19 cellular contexts compared by ENCODE assay signal in the genomic region with DNA sequence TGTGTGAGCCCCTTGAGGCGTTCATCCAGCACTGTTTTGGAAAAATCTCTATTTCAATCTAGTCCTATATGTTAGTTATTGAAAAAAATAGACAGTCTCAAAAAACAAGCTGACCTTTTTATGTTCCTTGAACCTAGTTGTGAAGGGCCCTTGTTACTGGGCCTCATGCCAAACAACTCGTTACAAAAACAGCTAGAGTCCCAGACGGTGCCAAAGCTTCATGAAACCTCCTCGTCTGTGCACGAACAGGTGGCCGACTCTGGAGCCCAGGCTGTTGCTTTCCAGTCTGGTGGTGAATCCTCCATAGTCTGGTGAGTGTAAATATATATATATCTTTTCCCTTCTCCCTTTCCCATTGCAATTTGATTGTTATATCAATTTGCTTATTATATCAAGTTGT. TPM values are rescaled to one million over a fixed set of nuclear protein-coding genes. Genes with fewer than 3 reads are reported as not detected.
DNase-seq lines count a peak whose midpoint lies in the region; ATAC-seq, FAIRE-seq and TF ChIP-seq lines count a peak whose summit lies in the region.
"Had no signal": no experiment of that assay in that cellular context is flagged by ENCODE, and none has a peak within 500 bp of the region (broad histone marks: within the 10 kb centered on the region; RNA-seq: fewer than 3 reads in every experiment).

A gene (plus strand): TSS at position 212 of the 400 bp plus-strand sequence. CDS start 19,617 bp downstream, outside the sequence.

- 20 to 49% (median 28%) methylated on average over 6 of the region's 6 CpGs for WGBS in small intestine, 3 donors

- no peak within 1 kb of the TSS for H3K4me3 ChIP-seq in cardiac fibroblast (replicated peaks in 1 of 2; ENCODE audit: low read depth in 2 of 2, low read length in 2 of 2)
- no peak within 1 kb of the TSS for H3K4me3 ChIP-seq in small intestine (ENCODE audit: low read depth in 1 of 2, low read length in 2 of 2)
- H3K4me3 ChIP-seq: K562, SK-N-MC had no signal

- H3K27ac ChIP-seq in small intestine (ENCODE audit: low read depth in 1 of 2, low read length in 1 of 2): no peak within 1 kb of the TSS
- H3K27ac ChIP-seq: SK-N-MC had no signal

- no peaks in the 10 kb centered on the region for H3K36me3 ChIP-seq in small intestine (ENCODE audit: control insufficient read depth in 2 of 2, insufficient read depth in 2 of 2, low read length in 2 of 2)

- H3K4me1 ChIP-seq in small intestine (ENCODE audit: control insufficient read depth in 2 of 2, insufficient read depth in 1 of 2, low read depth in 1 of 2, low read length in 1 of 2): no peaks in the 10 kb centered on the region

- ATAC-seq in HG02852 (IDR thresholded peaks at IDR 0.05; ENCODE audit: unreplicated experiment): no peak
- ATAC-seq: K562 had no signal

- no peaks in the 10 kb centered on the region for H3K27me3 ChIP-seq in small intestine (ENCODE audit: control insufficient read depth in 2 of 2, insufficient read depth in 2 of 2, low read length in 2 of 2)

- DNase-seq in COLO668 (lab: John Stamatoyannopoulos, UW; ENCODE audit: unreplicated experiment) (peak; percentile 52), HT1080 (ENCODE audit: low read depth) (peak; percentile 31), NCI-H345 treated with DMSO at 0.1 percent for 48 hours (lab: John Stamatoyannopoulos, UW; ENCODE audit: unreplicated experiment) (peak; percentile 86), cardiac fibroblast (ENCODE audit: low read depth in 2 of 2) (peak; percentile 44 to 46), small intestine (no peak)
- no peak for DNase-seq in activated CD8-positive, alpha-beta memory T cell treated with anti-CD3 and anti-CD28 coated beads, Interleukin-2, amount 50 U/mL, for 48 hours
- DNase-seq in stimulated activated CD4-positive, alpha-beta T cell treated with anti-CD3 and anti-CD28 coated beads, Interleukin-4, amount 100 ng/mL, for 24 hours: no peak
- DNase-seq: activated naive CD4-positive, alpha-beta T cell treated with anti-CD3 and anti-CD28 coated beads for 36 hours; central memory CD4-positive, alpha-beta T cell; DND-41; NCI-H526 treated with DMSO at 0.1 percent for 48 hours had no signal

- no peak for TF ChIP-seq CTCF in cardiac fibroblast (IDR thresholded peaks at IDR 0.05; ENCODE audit: low read depth, low read length)

- FAIRE-seq in small intestine (lab: Jason Lieb, UNC): no peak
- FAIRE-seq: endothelial cell of umbilical vein, keratinocyte had no signal

- no peaks in the 10 kb centered on the region for H3K9me3 ChIP-seq in small intestine (ENCODE audit: control insufficient read depth, low read depth)

RNA-seq across cellular contexts. Expression of the gene that starts here (rescaled TPM):
- total RNA-seq in HT1080 (2014; rRNA removed; shearing (Covaris generic)): not detected in 2 replicates
- not detected in 2 replicates for polyA plus RNA-seq in HT1080 (2015; cell fraction: cytosol; rRNA removed)
- not detected in 2 replicates for polyA plus RNA-seq in HT1080 (2015; cell fraction: nucleus; rRNA removed)
- polyA plus RNA-seq in small intestine: under 1 TPM in 2 of 3 donors, not detected in 1; 0.15 to 0.54 TPM
- total RNA-seq: activated naive CD4-positive, alpha-beta T cell treated with anti-CD3 and anti-CD28 coated beads for 36 hours; endothelial cell of umbilical vein; glomerular endothelial cell; K562; pulmonary artery endothelial cell; urinary bladder had no signal
- polyA plus RNA-seq: endothelial cell of umbilical vein, K562, keratinocyte, urinary bladder had no signal

Comparison
In these comparisons a context has a peak if more than half of its experiments do, and no peak if none do; other contexts are left out.
1. Peak in DNase-seq in HT1080; RNA of the gene not detected or under 1 TPM.
2. DNase-seq: peak in COLO668 (single experiment), NCI-H345 treated with DMSO at 0.1 percent for 48 hours (single experiment) and cardiac fibroblast (2 of 2); none in activated CD8-positive, alpha-beta memory T cell treated with anti-CD3 and anti-CD28 coated beads, Interleukin-2, amount 50 U/mL, for 48 hours (single experiment), stimulated activated CD4-positive, alpha-beta T cell treated with anti-CD3 and anti-CD28 coated beads, Interleukin-4, amount 100 ng/mL, for 24 hours (single experiment) and small intestine (single experiment).